Comparison of ENCODE assay signal across 8 cellular contexts in the genomic region with DNA sequence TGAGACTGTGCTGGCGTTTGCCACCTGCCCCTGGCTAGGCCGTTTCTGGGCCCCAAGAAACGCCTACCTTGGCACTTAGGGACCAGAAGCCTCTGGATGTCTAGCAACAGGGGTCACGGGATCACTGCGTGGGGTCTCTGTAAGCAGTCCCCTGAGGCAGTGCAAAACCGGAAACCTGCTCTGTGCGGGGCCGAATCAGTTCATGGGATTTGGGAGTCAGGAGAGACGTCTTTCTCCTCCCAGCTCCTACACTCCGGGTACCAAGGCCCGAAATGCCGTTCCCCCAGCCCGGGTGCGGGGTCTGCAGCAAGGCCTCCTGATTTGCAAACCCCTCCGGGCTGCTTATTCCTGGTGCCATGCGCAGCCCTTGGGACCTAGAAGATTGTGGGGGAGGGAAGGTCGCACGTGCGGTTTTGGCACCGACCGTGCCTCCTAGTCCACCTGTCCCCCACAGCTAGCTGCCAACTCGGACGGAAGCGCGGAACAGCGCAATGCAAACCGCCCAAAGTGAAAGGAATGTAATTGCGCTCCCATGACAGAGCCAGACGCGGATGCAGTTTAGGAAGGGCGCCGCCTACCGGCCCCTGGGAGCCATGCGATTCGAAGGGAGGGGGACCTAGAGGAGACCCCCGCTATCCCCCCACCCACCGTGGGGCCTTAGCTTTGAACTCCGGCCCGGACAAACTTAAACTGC. TPM values are rescaled to one million over a fixed set of nuclear protein-coding genes. Genes with fewer than 3 reads are reported as not detected.
DNase-seq lines count a peak whose midpoint lies in the region; ATAC-seq and TF ChIP-seq lines count a peak whose summit lies in the region.

No MANE protein-coding gene starts in this region.

- H3K27ac Mint-ChIP-seq in activated naive CD4-positive, alpha-beta T cell treated with anti-CD3 and anti-CD28 coated beads, Interleukin-2, amount 50 U/mL, for 24 hours = no peak overlapping the region
- peak overlapping the region; percentile 89 for H3K27ac Mint-ChIP-seq in type B pancreatic cell

- no peak overlapping the region for H3K27ac ChIP-seq in brain microvascular endothelial cell

- peaks cover 3% of the 10 kb centered on the region for H3K36me3 Mint-ChIP-seq in activated naive CD4-positive, alpha-beta T cell treated with anti-CD3 and anti-CD28 coated beads, Interleukin-2, amount 50 U/mL, for 24 hours
- peaks cover 40% of the 10 kb centered on the region for H3K36me3 Mint-ChIP-seq in type B pancreatic cell

- peak overlapping the region; percentile 4 for H3K4me3 Mint-ChIP-seq in activated naive CD4-positive, alpha-beta T cell treated with anti-CD3 and anti-CD28 coated beads, Interleukin-2, amount 50 U/mL, for 24 hours
- peak overlapping the region; percentile 92 for H3K4me3 Mint-ChIP-seq in type B pancreatic cell

- H3K4me1 Mint-ChIP-seq in activated naive CD4-positive, alpha-beta T cell treated with anti-CD3 and anti-CD28 coated beads, Interleukin-2, amount 50 U/mL, for 24 hours = peaks cover 8% of the 10 kb centered on the region
- H3K4me1 Mint-ChIP-seq in type B pancreatic cell (ENCODE audit: unreplicated experiment) = peaks cover 37% of the 10 kb centered on the region

- no peak for DNase-seq in activated naive CD4-positive, alpha-beta T cell treated with Interleukin-2 at 50 U/mL for 16 hours
- no peak for DNase-seq in brain microvascular endothelial cell
- no peak for DNase-seq in left colon
- DNase-seq in type B pancreatic cell (ENCODE audit: extremely low spot score, unreplicated experiment) = peak; percentile 84
- DNase-seq in NCI-H1417 treated with DMSO at 0.1 percent for 48 hours (lab: John Stamatoyannopoulos, UW) = no peak
- DNase-seq in UCSD-AML1 (lab: John Stamatoyannopoulos, UW; ENCODE audit: unreplicated experiment) = no peak
- no peak for DNase-seq in dedifferentiated amniotic fluid mesenchymal stem cell (ENCODE audit: extremely low spot score)

- H3K36me3 ChIP-seq in brain microvascular endothelial cell (replicated peaks) = no peaks in the 10 kb centered on the region

- intact Hi-C loops in left colon (cut with DNase I, micrococcal nuclease) = no loop called here

- ATAC-seq in left colon = peak; percentile 52

- peak; percentile 79 for TF ChIP-seq CTCF in brain microvascular endothelial cell (IDR thresholded peaks at IDR 0.05; ENCODE audit: low read depth, low read length, missing control alignments)
- TF ChIP-seq CTCF in type B pancreatic cell (conservative IDR thresholded peaks at IDR 0.05) = peak; percentile 93

- no peaks in the 10 kb centered on the region for H3K9me3 Mint-ChIP-seq in activated naive CD4-positive, alpha-beta T cell treated with anti-CD3 and anti-CD28 coated beads, Interleukin-2, amount 50 U/mL, for 24 hours
- H3K9me3 Mint-ChIP-seq in type B pancreatic cell = no peaks in the 10 kb centered on the region

- peaks cover 59% of the 10 kb centered on the region for H3K27me3 Mint-ChIP-seq in activated naive CD4-positive, alpha-beta T cell treated with anti-CD3 and anti-CD28 coated beads, Interleukin-2, amount 50 U/mL, for 24 hours
- peaks cover 86% of the 10 kb centered on the region for H3K27me3 Mint-ChIP-seq in type B pancreatic cell

- peaks cover 94% of the 10 kb centered on the region for H3K27me3 ChIP-seq in brain microvascular endothelial cell (replicated peaks)

- H3K4me3 ChIP-seq in brain microvascular endothelial cell (ENCODE audit: low read depth, low read length) = peak overlapping the region; percentile 22

- in situ Hi-C loops in brain microvascular endothelial cell (cut with HindIII; ENCODE audit: low pct_ligation_motif_present, low sequenced_read_pairs) = loop anchor here (25.0 kb wide), 1 partner anchor 650 kb away; the partner anchor contains the start of gene IRX3

RNA-seq across cellular contexts. Expression of gene IRX5, which starts 6.5 kb away (rescaled TPM):
- not detected for total RNA-seq in left colon
- 21.5 and 29.1 TPM in 2 replicates for total RNA-seq in type B pancreatic cell (ENCODE audit: low replicate concordance)

Comparison
In these comparisons a context has a peak if more than half of its experiments do, and no peak if none do; other contexts are left out.
1. RNA of gene IRX5, which starts 6.5 kb away (total RNA-seq): 21.5 to 29.1 TPM in type B pancreatic cell; not detected in left colon; every median in the first group is over 10 times any median in the second.